ENCODE assay signal across 26 cellular contexts in genomic region chr17:62656446-62656845, GRCh38.
"Had no signal": no experiment of that assay in that cellular context is flagged by ENCODE, and none has a peak within 500 bp of the region (broad histone marks: within the 10 kb centered on the region; RNA-seq: fewer than 3 reads in every experiment).

No MANE protein-coding gene starts in this region.

- H3K9me3 ChIP-seq: esophagus squamous epithelium, gastrocnemius medialis, suprapubic skin had no signal

- H3K4me3 ChIP-seq: esophagus squamous epithelium, gastrocnemius medialis, left ventricle myocardium inferior, smooth muscle cell, stomach, suprapubic skin, tibial nerve, vagina had no signal

- H3K27me3 Mint-ChIP-seq: stimulated activated memory B cell treated with anti-CD40 and anti-IgM and Interleukin-4, amounts not matched to agents 10 μg/mL and 1 μg/mL and 100 μg/mL, for 72 hours had no signal

- H3K36me3 ChIP-seq: gastrocnemius medialis, stomach, tibial nerve, vagina had no signal

- DNase-seq: activated CD4-positive, alpha-beta T cell treated with anti-CD3 and anti-CD28 coated beads, Interleukin-2, amount 10 ng/mL, durations not matched to agents 7 days and 5 days; activated CD4-positive, CD25-positive, alpha-beta regulatory T cell treated with anti-CD3 and anti-CD28 coated beads, Interleukin-2, amount 50 U/mL, for 72 hours; activated CD8-positive, alpha-beta T cell treated with anti-CD3 and anti-CD28 coated beads, Interleukin-2, amount 10 ng/mL, durations not matched to agents 7 days and 5 days; activated naive CD8-positive, alpha-beta T cell treated with anti-CD3 and anti-CD28 coated beads for 36 hours; amygdala; effector CD4-positive, alpha-beta T cell; esophagus squamous epithelium; gastrocnemius medialis; head of caudate nucleus; hypothalamus; left ventricle myocardium inferior; nephron progenitor cell; occipital lobe; stimulated activated CD4-positive, alpha-beta T cell treated with anti-CD3 and anti-CD28 coated beads, Interleukin-15, amount 100 ng/mL, for 24 hours; stomach; T-cell had no signal

- H3K27ac Mint-ChIP-seq: activated CD4-positive, alpha-beta T cell treated with anti-CD3 and anti-CD28 coated beads, Interleukin-2, amount 10 ng/mL, durations not matched to agents 7 days and 5 days; activated CD8-positive, alpha-beta T cell treated with anti-CD3 and anti-CD28 coated beads, Interleukin-2, amount 10 ng/mL, durations not matched to agents 7 days and 5 days; activated naive CD8-positive, alpha-beta T cell treated with anti-CD3 and anti-CD28 coated beads for 36 hours; activated T-helper 1 cell treated with anti-CD3 and anti-CD28 coated beads, Interleukin-12 subunit alpha, Interleukin-12 subunit beta, Interleukin-2, Interleukin-4 antibody, amounts not matched to agents 30 ng/mL and 10 ng/mL and 1 ng/mL, durations not matched to agents 14 hours and 24 hours and 36 hours; dendritic cell treated with granulocyte-macrophage colony-stimulating factor and Interleukin-4, amounts not matched to agents 40 ng/mL and 50 ng/mL, for 4 days; stimulated activated memory B cell treated with anti-CD40 and anti-IgM and Interleukin-4, amounts not matched to agents 10 μg/mL and 1 μg/mL and 100 μg/mL, for 72 hours; T-cell; T-helper 2 cell treated with Interferon-gamma antibody and Interleukin-4, amounts not matched to agents 5 μg/mL and 100 μg/mL, for 36 hours had no signal

- H3K27ac ChIP-seq: esophagus squamous epithelium, gastrocnemius medialis, left ventricle myocardium inferior, stomach, suprapubic skin, tibial nerve, vagina, VCaP had no signal

- H3K36me3 Mint-ChIP-seq: stimulated activated memory B cell treated with anti-CD40 and anti-IgM and Interleukin-4, amounts not matched to agents 10 μg/mL and 1 μg/mL and 100 μg/mL, for 72 hours had no signal

- H3K27me3 ChIP-seq: esophagus squamous epithelium, suprapubic skin, tibial nerve, vagina had no signal

- ATAC-seq: activated CD8-positive, alpha-beta T cell treated with anti-CD3 and anti-CD28 coated beads, Interleukin-2, amount 10 ng/mL, durations not matched to agents 7 days and 5 days; gastrocnemius medialis; sciatic nerve; stimulated activated memory B cell treated with anti-CD40 and anti-IgM and Interleukin-4, amounts not matched to agents 10 μg/mL and 1 μg/mL and 100 μg/mL, for 72 hours; T-cell had no signal

- H3K4me3 Mint-ChIP-seq: activated CD4-positive, alpha-beta T cell treated with anti-CD3 and anti-CD28 coated beads, Interleukin-2, amount 10 ng/mL, durations not matched to agents 7 days and 5 days; activated CD8-positive, alpha-beta T cell treated with anti-CD3 and anti-CD28 coated beads, Interleukin-2, amount 10 ng/mL, durations not matched to agents 7 days and 5 days; activated naive CD8-positive, alpha-beta T cell treated with anti-CD3 and anti-CD28 coated beads for 36 hours; activated T-helper 1 cell treated with anti-CD3 and anti-CD28 coated beads, Interleukin-12 subunit alpha, Interleukin-12 subunit beta, Interleukin-2, Interleukin-4 antibody, amounts not matched to agents 30 ng/mL and 10 ng/mL and 1 ng/mL, durations not matched to agents 14 hours and 24 hours and 36 hours; dendritic cell treated with granulocyte-macrophage colony-stimulating factor and Interleukin-4, amounts not matched to agents 40 ng/mL and 50 ng/mL, for 4 days; nephron progenitor cell; stimulated activated memory B cell treated with anti-CD40 and anti-IgM and Interleukin-4, amounts not matched to agents 10 μg/mL and 1 μg/mL and 100 μg/mL, for 72 hours; T-cell; T-helper 2 cell treated with Interferon-gamma antibody and Interleukin-4, amounts not matched to agents 5 μg/mL and 100 μg/mL, for 36 hours had no signal
